In the genomic region with DNA sequence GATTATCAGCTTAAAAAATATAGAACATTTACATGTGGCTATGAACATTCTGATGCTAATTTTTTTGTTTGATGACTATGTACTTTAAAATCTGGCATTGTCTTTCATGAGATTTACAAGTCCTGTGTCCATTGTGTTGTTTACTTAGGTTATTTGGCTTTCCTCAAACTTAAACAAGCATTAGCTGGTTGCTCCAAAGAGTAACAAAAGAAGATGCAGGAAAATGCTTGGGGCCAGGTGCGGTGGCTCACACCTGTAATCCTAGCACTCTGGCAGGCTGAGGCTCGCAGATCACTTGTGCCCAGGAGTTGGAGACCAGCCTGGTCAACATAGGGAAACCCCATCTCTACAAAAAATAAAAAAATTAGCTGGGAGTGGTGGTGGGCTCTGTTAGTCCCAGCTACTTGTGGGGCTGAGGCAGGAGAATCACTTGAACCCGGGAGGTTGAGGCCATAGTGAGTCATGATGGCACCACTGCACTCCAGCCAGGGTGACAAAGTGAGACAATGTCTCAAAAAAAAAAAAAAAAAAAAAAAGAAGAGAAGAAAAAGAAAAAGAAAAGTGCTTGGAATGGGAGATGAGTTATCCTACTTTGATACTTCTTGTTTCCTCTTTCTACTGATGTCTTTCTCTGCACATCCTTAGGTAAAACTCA, we compare ENCODE assay signal across 15 cellular contexts. TPM values are rescaled to one million over a fixed set of nuclear protein-coding genes. Genes with fewer than 3 reads are reported as not detected.
DNase-seq lines count a peak whose midpoint lies in the region; ATAC-seq and TF ChIP-seq lines count a peak whose summit lies in the region.
"Had no signal": no experiment of that assay in that cellular context is flagged by ENCODE, and none has a peak within 500 bp of the region (broad histone marks: within the 10 kb centered on the region; RNA-seq: fewer than 3 reads in every experiment).

No MANE protein-coding gene starts in this region.

- peaks cover 5% of the 10 kb centered on the region for H3K36me3 Mint-ChIP-seq in neural progenitor cell
- H3K36me3 Mint-ChIP-seq: mesothelial cell of epicardium had no signal

- no peaks in the 10 kb centered on the region for H3K27me3 ChIP-seq in neural progenitor cell
- H3K27me3 ChIP-seq: ovary had no signal

- peaks cover 1% of the 10 kb centered on the region for H3F3A ChIP-seq in neural progenitor cell (ENCODE audit: low read depth)

- H3K36me3 ChIP-seq in neural progenitor cell: no peaks in the 10 kb centered on the region
- H3K36me3 ChIP-seq: ovary had no signal

- ATAC-seq in GM18520 (IDR thresholded peaks at IDR 0.05; ENCODE audit: unreplicated experiment) (no peak), GM21528 (IDR thresholded peaks at IDR 0.05; ENCODE audit: low FRiP score, unreplicated experiment) (no peak)
- ATAC-seq: Panc1 had no signal

- TF ChIP-seq CTCF in VCaP (conservative IDR thresholded peaks at IDR 0.05) (no peak), neural progenitor cell (IDR thresholded peaks at IDR 0.05) (no peak)

- peaks cover 15% of the 10 kb centered on the region for H3K79me2 ChIP-seq in neural progenitor cell (ENCODE audit: low read depth)

- peak; percentile 17 to 74 (median 19) for DNase-seq in NCI-H1417 (lab: John Stamatoyannopoulos, UW)
- DNase-seq in NCI-H1417 treated with DMSO at 0.1 percent for 48 hours (lab: John Stamatoyannopoulos, UW): no peak
- DNase-seq in NCI-H2029 (lab: John Stamatoyannopoulos, UW): peak; percentile 75
- DNase-seq in neural progenitor cell (ENCODE audit: low spot score): no peak
- no peak for DNase-seq in cerebellum (ENCODE audit: low spot score)
- DNase-seq: activated CD4-positive, alpha-beta T cell treated with anti-CD3 and anti-CD28 coated beads, Interleukin-2, amount 50 U/mL, for 4 hours; NCI-H2227 treated with DMSO at 0.1 percent for 48 hours; ovary; stimulated activated CD4-positive, alpha-beta T cell treated with anti-CD3 and anti-CD28 coated beads, Interleukin-15, amount 100 ng/mL, for 24 hours; T-helper 2 cell had no signal

- peak overlapping the region; percentile 39 for H3K27ac ChIP-seq in VCaP
- H3K27ac ChIP-seq in neural progenitor cell: no peak overlapping the region

- no peak overlapping the region for H2AFZ ChIP-seq in neural progenitor cell (replicated peaks)

- no peaks in the 10 kb centered on the region for H4K20me1 ChIP-seq in neural progenitor cell (ENCODE audit: low read depth)

- peaks cover 73% of the 10 kb centered on the region for H3K4me1 Mint-ChIP-seq in neural progenitor cell

- H3K27ac Mint-ChIP-seq in neural progenitor cell: peak overlapping the region; percentile 78
- H3K27ac Mint-ChIP-seq: mesothelial cell of epicardium had no signal

- H3K4me3 ChIP-seq in neural progenitor cell: no peak overlapping the region
- H3K4me3 ChIP-seq: ovary had no signal

- H3K4me3 Mint-ChIP-seq in neural progenitor cell: no peak overlapping the region
- H3K4me3 Mint-ChIP-seq: mesothelial cell of epicardium had no signal

- peaks cover 76% of the 10 kb centered on the region for H3K4me1 ChIP-seq in neural progenitor cell

- H3K27me3 Mint-ChIP-seq in neural progenitor cell (ENCODE audit: insufficient read depth, low read depth): no peaks in the 10 kb centered on the region

- no peaks in the 10 kb centered on the region for H3K9me3 Mint-ChIP-seq in neural progenitor cell
- H3K9me3 Mint-ChIP-seq: mesothelial cell of epicardium had no signal

- H3K9ac ChIP-seq in neural progenitor cell: no peak overlapping the region

- H3K4me2 ChIP-seq in neural progenitor cell: peak overlapping the region; percentile 30

- H3K9me3 ChIP-seq in neural progenitor cell (ENCODE audit: low read depth): no peaks in the 10 kb centered on the region
- H3K9me3 ChIP-seq: ovary had no signal

RNA-seq across cellular contexts. Expression of gene PAM, which starts 39.7 kb away (rescaled TPM):
- total RNA-seq in neural progenitor cell (ENCODE audit: low replicate concordance) (157 and 246 TPM in 2 replicates), cerebellum (148 TPM)

Comparison
In these comparisons a context has a peak if more than half of its experiments do, and no peak if none do; other contexts are left out.
1. DNase-seq: peak in NCI-H1417 (3 of 3) and NCI-H2029 (single experiment); none in NCI-H1417 treated with DMSO at 0.1 percent for 48 hours (single experiment), neural progenitor cell (single experiment) and cerebellum (single experiment).